19 cellular contexts compared by ENCODE assay signal in the genomic region with DNA sequence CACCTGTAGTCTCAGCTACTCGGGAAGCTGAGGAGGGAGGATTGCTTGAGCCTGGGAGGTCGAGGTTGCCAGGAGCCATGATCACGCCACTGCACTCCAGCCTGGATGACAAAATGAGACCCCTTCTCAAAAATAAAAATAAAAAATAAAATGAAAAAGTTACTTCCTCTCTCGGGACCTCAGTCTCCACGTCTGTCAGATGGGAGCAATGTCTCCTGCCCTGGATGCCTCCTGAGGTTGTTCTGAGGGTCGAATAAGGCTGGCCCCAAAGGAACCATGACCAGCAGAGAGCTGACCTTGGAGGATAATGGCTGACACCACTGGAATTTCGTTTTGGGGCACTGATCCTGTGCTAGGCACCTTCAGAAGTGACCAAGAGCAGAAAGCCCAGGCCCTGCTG.
"Had no signal": no experiment of that assay in that cellular context is flagged by ENCODE, and none has a peak within 500 bp of the region (broad histone marks: within the 10 kb centered on the region; RNA-seq: fewer than 3 reads in every experiment).

No MANE protein-coding gene starts in this region.

- H3K27me3 ChIP-seq: cardiac muscle cell, left lung, thyroid gland had no signal

- H3K4me1 Mint-ChIP-seq: immature natural killer cell had no signal

- H3K27ac ChIP-seq: cardiac muscle cell, left lung, thyroid gland had no signal

- H3K4me3 Mint-ChIP-seq: activated naive CD4-positive, alpha-beta T cell treated with anti-CD3 and anti-CD28 coated beads for 36 hours; activated naive CD8-positive, alpha-beta T cell treated with anti-CD3 and anti-CD28 coated beads, Interleukin-2, amount 10 ng/mL, durations not matched to agents 7 days and 5 days; immature natural killer cell; nephron progenitor cell had no signal

- DNase-seq: activated CD4-positive, alpha-beta T cell treated with anti-CD3 and anti-CD28 coated beads for 1 hour; activated naive CD4-positive, alpha-beta T cell treated with anti-CD3 and anti-CD28 coated beads for 36 hours; activated naive CD8-positive, alpha-beta T cell treated with anti-CD3 and anti-CD28 coated beads, Interleukin-2, amount 10 ng/mL, durations not matched to agents 7 days and 5 days; activated T-cell treated with anti-CD3 and anti-CD28 coated beads, Interleukin-2, amount 50 U/mL, for 1 hour; amniotic stem cell; cortex of kidney; immature natural killer cell; kidney glomerular epithelial cell; nephron progenitor cell; nucleus accumbens; small intestine; stimulated activated CD4-positive, alpha-beta T cell treated with anti-CD3 and anti-CD28 coated beads, Interleukin-15, amount 100 ng/mL, for 24 hours; stimulated activated CD8-positive, alpha-beta memory T cell treated with anti-CD3 and anti-CD28 coated beads, Interleukin-4, amount 100 ng/mL, for 48 hours; stimulated activated naive CD4-positive, alpha-beta T cell; T-helper 9 cell had no signal

- H3K36me3 ChIP-seq: cardiac muscle cell, left lung, thyroid gland had no signal

- H3K9me3 ChIP-seq: left lung, thyroid gland had no signal

- H3K9me3 Mint-ChIP-seq: activated naive CD4-positive, alpha-beta T cell treated with anti-CD3 and anti-CD28 coated beads for 36 hours; activated naive CD8-positive, alpha-beta T cell treated with anti-CD3 and anti-CD28 coated beads, Interleukin-2, amount 10 ng/mL, durations not matched to agents 7 days and 5 days; immature natural killer cell; nephron progenitor cell had no signal

- ATAC-seq: sciatic nerve had no signal

- H3K4me3 ChIP-seq: cardiac muscle cell, left lung, thyroid gland had no signal

- H3K27ac Mint-ChIP-seq: activated naive CD4-positive, alpha-beta T cell treated with anti-CD3 and anti-CD28 coated beads for 36 hours; activated naive CD8-positive, alpha-beta T cell treated with anti-CD3 and anti-CD28 coated beads, Interleukin-2, amount 10 ng/mL, durations not matched to agents 7 days and 5 days; immature natural killer cell had no signal

- H3K4me1 ChIP-seq: thyroid gland had no signal

- H3K36me3 Mint-ChIP-seq: activated naive CD8-positive, alpha-beta T cell treated with anti-CD3 and anti-CD28 coated beads, Interleukin-2, amount 10 ng/mL, durations not matched to agents 7 days and 5 days; immature natural killer cell had no signal

- FAIRE-seq: small intestine had no signal
